In the genomic region with DNA sequence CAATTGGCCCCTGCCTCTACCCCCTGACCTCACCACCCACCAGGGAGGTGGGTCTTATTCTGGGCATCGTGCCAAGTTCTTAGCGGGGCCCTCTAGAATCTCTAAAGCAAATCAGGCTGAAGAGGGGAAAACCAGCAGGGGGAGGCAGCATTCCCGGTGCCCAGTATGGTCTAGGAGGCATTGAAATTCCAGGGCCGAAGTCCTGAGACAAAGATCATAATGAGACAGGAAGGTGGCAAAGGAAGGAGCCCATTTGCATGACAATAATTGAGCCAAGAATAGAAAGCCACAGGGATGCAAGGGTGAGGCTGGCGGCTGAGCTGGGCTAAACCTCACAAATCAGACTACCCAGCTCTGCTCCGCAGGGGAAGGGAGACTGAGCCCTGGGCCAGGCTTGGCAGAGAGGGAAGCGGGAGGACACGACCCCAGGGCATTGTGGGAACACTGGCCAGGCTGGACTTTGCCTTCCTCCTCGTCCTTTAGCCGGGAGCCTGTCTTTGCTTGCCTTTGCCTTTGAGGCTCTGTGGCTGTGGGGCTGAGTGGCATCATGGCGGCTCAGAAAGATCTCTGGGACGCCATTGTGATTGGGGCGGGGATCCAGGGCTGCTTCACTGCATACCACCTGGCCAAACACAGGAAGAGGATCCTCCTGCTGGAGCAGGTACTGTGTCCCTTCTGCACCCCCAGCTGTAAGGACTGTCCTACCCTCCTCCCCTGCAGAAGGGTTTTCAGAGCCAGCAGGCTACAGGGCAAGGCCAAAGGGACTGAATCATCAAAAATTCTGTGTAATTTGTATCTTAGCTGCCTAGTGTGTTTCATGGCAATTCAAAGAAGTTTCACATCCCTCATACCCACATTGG, we compare ENCODE assay signal across 9 cellular contexts. TPM values are rescaled to one million over a fixed set of nuclear protein-coding genes. Genes with fewer than 3 reads are reported as not detected.
A peak's percentile ranks its signal among the peaks of the same experiment; 100 is the strongest.
DNase-seq lines count a peak whose midpoint lies in the region; ATAC-seq and TF ChIP-seq lines count a peak whose summit lies in the region.
"Had no signal": no experiment of that assay in that cellular context is flagged by ENCODE, and none has a peak within 500 bp of the region (broad histone marks: within the 10 kb centered on the region; RNA-seq: fewer than 3 reads in every experiment).

A gene with protein sequence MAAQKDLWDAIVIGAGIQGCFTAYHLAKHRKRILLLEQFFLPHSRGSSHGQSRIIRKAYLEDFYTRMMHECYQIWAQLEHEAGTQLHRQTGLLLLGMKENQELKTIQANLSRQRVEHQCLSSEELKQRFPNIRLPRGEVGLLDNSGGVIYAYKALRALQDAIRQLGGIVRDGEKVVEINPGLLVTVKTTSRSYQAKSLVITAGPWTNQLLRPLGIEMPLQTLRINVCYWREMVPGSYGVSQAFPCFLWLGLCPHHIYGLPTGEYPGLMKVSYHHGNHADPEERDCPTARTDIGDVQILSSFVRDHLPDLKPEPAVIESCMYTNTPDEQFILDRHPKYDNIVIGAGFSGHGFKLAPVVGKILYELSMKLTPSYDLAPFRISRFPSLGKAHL (plus strand): TSS at position 463 of the 860 bp plus-strand sequence. CDS start 85 bp downstream, at position 548.

- H4K5ac ChIP-seq in IMR-90 (ENCODE audit: low read depth, low read length): no peak within 1 kb of the TSS

- no peaks in the 10 kb centered on the region for H3K27me3 Mint-ChIP-seq in endothelial cell (ENCODE audit: unreplicated experiment)
- H3K27me3 Mint-ChIP-seq in naive thymus-derived CD4-positive, alpha-beta T cell: peaks cover 0 to 23% (median 12%) of the 10 kb centered on the region in 5 donors
- H3K27me3 Mint-ChIP-seq: activated naive CD8-positive, alpha-beta T cell had no signal

- no peaks in the 10 kb centered on the region for H3K36me3 Mint-ChIP-seq in endothelial cell (ENCODE audit: low read depth, unreplicated experiment)
- no peaks in the 10 kb centered on the region for H3K36me3 Mint-ChIP-seq in naive thymus-derived CD4-positive, alpha-beta T cell
- H3K36me3 Mint-ChIP-seq: activated naive CD8-positive, alpha-beta T cell had no signal

- H3K56ac ChIP-seq in IMR-90 (ENCODE audit: extremely low read depth, insufficient read depth, low read length): no peak within 1 kb of the TSS

- H3K36me3 ChIP-seq in IMR-90 (ENCODE audit: control insufficient read depth, insufficient read depth, low read length): no peaks in the 10 kb centered on the region
- H3K36me3 ChIP-seq in naive thymus-derived CD4-positive, alpha-beta T cell (ENCODE audit: control insufficient read depth in 2 of 3, insufficient read depth in 3 of 3, low read length in 3 of 3): no peaks in the 10 kb centered on the region
- no peaks in the 10 kb centered on the region for H3K36me3 ChIP-seq in esophagus muscularis mucosa
- H3K36me3 ChIP-seq in uterus: no peaks in the 10 kb centered on the region

- H3K4me2 ChIP-seq in IMR-90 (ENCODE audit: low read depth, low read length): no peak within 1 kb of the TSS

- no peaks in the 10 kb centered on the region for H3K9me3 Mint-ChIP-seq in endothelial cell (ENCODE audit: unreplicated experiment)
- no peaks in the 10 kb centered on the region for H3K9me3 Mint-ChIP-seq in naive thymus-derived CD4-positive, alpha-beta T cell

- no peaks in the 10 kb centered on the region for H3K79me1 ChIP-seq in IMR-90 (ENCODE audit: low read depth in 1 of 2, low read length in 2 of 2)

- TF ChIP-seq POLR2A in IMR-90 (IDR thresholded peaks at IDR 0.05; ENCODE audit: low read depth, low read length) (no peak), esophagus muscularis mucosa (IDR thresholded peaks at IDR 0.05; ENCODE audit: low read depth) (no peak), uterus (IDR thresholded peaks at IDR 0.05) (no peak)

- CTCF ChIA-PET in IMR-90 (lab: Yijun Ruan, JAX): no interaction called here
- CTCF ChIA-PET in naive thymus-derived CD4-positive, alpha-beta T cell (lab: Charles Lee): no interaction called here

- peaks cover 28% of the 10 kb centered on the region for H3K4me1 Mint-ChIP-seq in endothelial cell (ENCODE audit: unreplicated experiment)
- peaks cover 0 to 14% (median 0%) of the 10 kb centered on the region in 7 donors for H3K4me1 Mint-ChIP-seq in naive thymus-derived CD4-positive, alpha-beta T cell

- no peak within 1 kb of the TSS for H2BK15ac ChIP-seq in IMR-90 (ENCODE audit: low read depth, low read length)

- H4K8ac ChIP-seq in IMR-90 (ENCODE audit: low read depth in 2 of 2, low read length in 2 of 2): no peak within 1 kb of the TSS

- H3K4me3 ChIP-seq in IMR-90 (ENCODE audit: insufficient read depth, low read depth, low read length) (no peak within 1 kb of the TSS), esophagus muscularis mucosa (peak within 1 kb of the TSS in 1 of 4 donors; percentile 12), uterus (no peak within 1 kb of the TSS)
- no peak within 1 kb of the TSS for H3K4me3 ChIP-seq in naive thymus-derived CD4-positive, alpha-beta T cell (ENCODE audit: low read length)

- no peak within 1 kb of the TSS for H3K18ac ChIP-seq in IMR-90 (ENCODE audit: low read depth, low read length)

- H3K4me3 Mint-ChIP-seq in endothelial cell (ENCODE audit: unreplicated experiment): no peak within 1 kb of the TSS
- H3K4me3 Mint-ChIP-seq in naive thymus-derived CD4-positive, alpha-beta T cell: no peak within 1 kb of the TSS
- H3K4me3 Mint-ChIP-seq: activated naive CD8-positive, alpha-beta T cell had no signal

- DNase-seq in Ammon's horn (ENCODE audit: low spot score): peak; percentile 75
- peak; percentile 15 for DNase-seq in IMR-90
- peak; percentile 92 to 97 for DNase-seq in NOMO-1 (lab: John Stamatoyannopoulos, UW; ENCODE audit: unreplicated experiment in 2 of 2)
- DNase-seq in endothelial cell (ENCODE audit: low spot score): peak; percentile 50
- no peak for DNase-seq in naive thymus-derived CD4-positive, alpha-beta T cell
- DNase-seq in esophagus muscularis mucosa (ENCODE audit: extremely low spot score): no peak
- no peak for DNase-seq in uterus
- DNase-seq in stimulated activated CD4-positive, alpha-beta T cell treated with anti-CD3 and anti-CD28 coated beads, Interleukin-4, amount 100 ng/mL, for 24 hours: no peak

- H2AK5ac ChIP-seq in IMR-90 (ENCODE audit: low read depth, low read length): no peak within 1 kb of the TSS

- ATAC-seq in IMR-90 (ENCODE audit: low read depth): no peak; the same call in 1 of the 2 replicates
- peak; percentile 84 for ATAC-seq in naive thymus-derived CD4-positive, alpha-beta T cell

- intact Hi-C loops in IMR-90 (cut with micrococcal nuclease): loop anchor here (10.0 kb wide), 1 partner anchor 78 kb away; no protein-coding TSS in a partner anchor
- intact Hi-C loops in naive thymus-derived CD4-positive, alpha-beta T cell (cut with micrococcal nuclease): no loop called here
- intact Hi-C loops in esophagus muscularis mucosa (cut with DNase I): no loop called here
- intact Hi-C loops in uterus (cut with DNase I; ENCODE audit: low total_unique reads): no loop called here

- peak within 1 kb of the TSS; percentile 82 for H3K27ac Mint-ChIP-seq in endothelial cell (ENCODE audit: unreplicated experiment)
- H3K27ac Mint-ChIP-seq in naive thymus-derived CD4-positive, alpha-beta T cell: no peak within 1 kb of the TSS
- H3K27ac Mint-ChIP-seq: activated naive CD8-positive, alpha-beta T cell had no signal

- no peak within 1 kb of the TSS for H2AFZ ChIP-seq in IMR-90 (replicated peaks; ENCODE audit: low read length, poor library complexity)

- H3K27ac ChIP-seq in IMR-90 (ENCODE audit: insufficient read depth, low read length) (no peak within 1 kb of the TSS), esophagus muscularis mucosa (replicated peaks in 1 of 4) (peak within 1 kb of the TSS in 1 of 4 donors; percentile 18), uterus (no peak within 1 kb of the TSS)
- H3K27ac ChIP-seq in naive thymus-derived CD4-positive, alpha-beta T cell (ENCODE audit: low read depth, low read length): no peak within 1 kb of the TSS

- H3K9me1 ChIP-seq in IMR-90 (ENCODE audit: insufficient read depth, low read length): no peaks in the 10 kb centered on the region

- no peak within 1 kb of the TSS for H2BK5ac ChIP-seq in IMR-90 (ENCODE audit: low read depth, low read length, poor library complexity, severe bottlenecking)

- no peak within 1 kb of the TSS for H4K91ac ChIP-seq in IMR-90 (ENCODE audit: insufficient read depth, low read depth, low read length)

- H3K23ac ChIP-seq in IMR-90 (ENCODE audit: low read depth, low read length): no peak within 1 kb of the TSS

- no TSS peak for BruUV-seq in IMR-90 (replicated peaks; lab: Mats Ljungman, UMichigan)

- no peak within 1 kb of the TSS for H2AK9ac ChIP-seq in IMR-90 (replicated peaks; ENCODE audit: low read depth, low read length, poor library complexity)

- in situ Hi-C loops in IMR-90 (cut with MboI; ENCODE audit: low sequenced_read_pairs): loop anchor here (10.0 kb wide), 1 partner anchor 62 kb away; no protein-coding TSS in a partner anchor

- POLR2A ChIA-PET in IMR-90 (lab: Charles Lee; ENCODE audit: unreplicated experiment): no interaction called here
- POLR2A ChIA-PET in naive thymus-derived CD4-positive, alpha-beta T cell (lab: Charles Lee): no interaction called here

- H2BK120ac ChIP-seq in IMR-90 (ENCODE audit: low read depth, low read length): no peak within 1 kb of the TSS

- no peaks in the 10 kb centered on the region for H4K20me1 ChIP-seq in IMR-90 (ENCODE audit: insufficient read depth, low read length)

- H3K4me1 ChIP-seq in IMR-90 (ENCODE audit: control insufficient read depth, insufficient read depth, low read length) (no peaks in the 10 kb centered on the region), esophagus muscularis mucosa (peaks cover 6 to 22% (median 15%) of the 10 kb centered on the region in 4 donors), uterus (no peaks in the 10 kb centered on the region)
- H3K4me1 ChIP-seq in naive thymus-derived CD4-positive, alpha-beta T cell (ENCODE audit: control insufficient read depth in 2 of 2, insufficient read depth in 2 of 2, low read length in 2 of 2): no peaks in the 10 kb centered on the region

- no peak within 1 kb of the TSS for H3K4ac ChIP-seq in IMR-90 (ENCODE audit: low read depth, low read length)

- TF ChIP-seq EP300 in esophagus muscularis mucosa (IDR thresholded peaks at IDR 0.05): no peak

- no peak for TF ChIP-seq RAD21 in IMR-90 (IDR thresholded peaks at IDR 0.05; ENCODE audit: low read length)

- H3K14ac ChIP-seq in IMR-90 (replicated peaks; ENCODE audit: low read depth, low read length): no peak within 1 kb of the TSS

- H3K9ac ChIP-seq in IMR-90 (ENCODE audit: low read depth, low read length): no peak within 1 kb of the TSS

- dilution Hi-C loops in IMR-90 (cut with HindIII; ENCODE audit: low sequenced_read_pairs, unreplicated experiment): no loop called here

- H2BK20ac ChIP-seq in IMR-90 (ENCODE audit: low read depth, low read length): no peak within 1 kb of the TSS

- no peaks in the 10 kb centered on the region; the same call in 1 of the 2 replicates for H3K9me3 ChIP-seq in IMR-90 (ENCODE audit: control insufficient read depth, insufficient read depth, low read length)
- H3K9me3 ChIP-seq in naive thymus-derived CD4-positive, alpha-beta T cell (ENCODE audit: control insufficient read depth in 2 of 3, low read length in 3 of 3): no peaks in the 10 kb centered on the region
- H3K9me3 ChIP-seq in esophagus muscularis mucosa: no peaks in the 10 kb centered on the region
- no peaks in the 10 kb centered on the region for H3K9me3 ChIP-seq in uterus

- TF ChIP-seq CTCF in IMR-90 (conservative IDR thresholded peaks at IDR 0.05; ENCODE audit: low read depth, low read length) (no peak), endothelial cell (IDR thresholded peaks at IDR 0.05; ENCODE audit: unreplicated experiment) (no peak), esophagus muscularis mucosa (IDR thresholded peaks at IDR 0.05) (no peak), uterus (IDR thresholded peaks at IDR 0.05) (no peak)

- H3K27me3 ChIP-seq in IMR-90 (ENCODE audit: control insufficient read depth, insufficient read depth, low read length) (peaks cover 46% of the 10 kb centered on the region), esophagus muscularis mucosa (no peaks in the 10 kb centered on the region), uterus (no peaks in the 10 kb centered on the region)
- H3K27me3 ChIP-seq in naive thymus-derived CD4-positive, alpha-beta T cell (ENCODE audit: control insufficient read depth in 2 of 2, insufficient read depth in 2 of 2, low read length in 2 of 2): no peaks in the 10 kb centered on the region

- 40% methylated on average over 2 of the region's 13 CpGs; no CpG with 5 or more reads in 1 of the 2 experiments for WGBS in IMR-90 (ENCODE audit: extremely low coverage in 2 of 2, insufficient read length in 1 of 2), 2 experiments
- 52% methylated on average over 13 of the region's 13 CpGs for WGBS in esophagus muscularis mucosa

RNA-seq across cellular contexts. Expression of the gene that starts here (rescaled TPM):
- 1.1 and 1.3 TPM in 2 replicates for total RNA-seq in IMR-90 (2012; rRNA removed)
- polyA plus RNA-seq in IMR-90 (2012; rRNA removed): 0.11 and 0.43 TPM in 2 replicates
- 0.11 and 0.62 TPM in 2 replicates for polyA plus RNA-seq in IMR-90 (2012; cell fraction: cytosol; rRNA removed)
- 0.59 and 1.4 TPM in 2 replicates for polyA plus RNA-seq in IMR-90 (2012; cell fraction: nucleus; rRNA removed; ENCODE audit: low replicate concordance)
- total RNA-seq in endothelial cell (ENCODE audit: unreplicated experiment): 3.3 TPM
- total RNA-seq in naive thymus-derived CD4-positive, alpha-beta T cell: 1 to 10 TPM; 1.6 to 6.4 (median 5.3) TPM
- polyA plus RNA-seq in naive thymus-derived CD4-positive, alpha-beta T cell: under 1 TPM; 0.27 to 0.49 TPM
- 1 to 10 TPM; 3.8 to 8.4 (median 5.1) TPM for total RNA-seq in esophagus muscularis mucosa
- total RNA-seq in uterus: 1 to 10 TPM in 3 of 4 donors, under 1 TPM in 1; 0.59 to 7.4 (median 2.9) TPM

Comparison
In these comparisons a context has a peak if more than half of its experiments do, and no peak if none do; other contexts are left out.
1. DNase-seq: peak in Ammon's horn (single experiment), IMR-90 (single experiment), NOMO-1 (2 of 2) and endothelial cell (single experiment); none in naive thymus-derived CD4-positive, alpha-beta T cell (0 of 9), esophagus muscularis mucosa (single experiment), uterus (0 of 2) and stimulated activated CD4-positive, alpha-beta T cell treated with anti-CD3 and anti-CD28 coated beads, Interleukin-4, amount 100 ng/mL, for 24 hours (single experiment).